Comparison of ENCODE assay signal across 8 cellular contexts in genomic region chr4:37891221-37892159, GRCh38. TPM values are rescaled to one million over a fixed set of nuclear protein-coding genes. Genes with fewer than 3 reads are reported as not detected.
A peak's percentile ranks its signal among the peaks of the same experiment; 100 is the strongest.
DNase-seq lines count a peak whose midpoint lies in the region; ATAC-seq and TF ChIP-seq lines count a peak whose summit lies in the region.

No MANE protein-coding gene starts in this region.

- peak; percentile 54 for ATAC-seq in GM21529 (IDR thresholded peaks at IDR 0.05; ENCODE audit: unreplicated experiment)

- TF ChIP-seq RAD21 in Ishikawa (IDR thresholded peaks at IDR 0.05; ENCODE audit: low read depth) = no peak

- H3K27ac ChIP-seq in mesodermal cell (ENCODE audit: low read depth, low read length, severe bottlenecking) = no peak overlapping the region

- H3K27me3 Mint-ChIP-seq in dendritic cell treated with granulocyte-macrophage colony-stimulating factor and Interleukin-4, amounts not matched to agents 40 ng/mL and 50 ng/mL, for 4 days = peaks cover 13% of the 10 kb centered on the region

- 1 to 4% methylated on average over 22 to 35 of the region's 55 CpGs for WGBS in mesodermal cell (ENCODE audit: insufficient coverage in 2 of 2), 2 experiments

- no peaks in the 10 kb centered on the region for H3K4me1 ChIP-seq in mesodermal cell (ENCODE audit: control insufficient read depth, insufficient read depth, low read length, poor library complexity, severe bottlenecking)

- DNase-seq in G401 (ENCODE audit: low spot score) = peak; percentile 24
- DNase-seq in activated CD4-positive, alpha-beta T cell treated with anti-CD3 and anti-CD28 coated beads for 1 hour = peak; percentile 38
- peak; percentile 16 to 32 for DNase-seq in stimulated activated CD8-positive, alpha-beta memory T cell treated with anti-CD3 and anti-CD28 coated beads, Interleukin-2, amount 100 ng/mL, for 1 hour (ENCODE audit: low read depth in 2 of 2)
- no peak for DNase-seq in COLO829 (ENCODE audit: low spot score)

- peak overlapping the region; percentile 74 for H3K4me3 Mint-ChIP-seq in dendritic cell treated with granulocyte-macrophage colony-stimulating factor and Interleukin-4, amounts not matched to agents 40 ng/mL and 50 ng/mL, for 4 days

- intact Hi-C loops in dendritic cell treated with granulocyte-macrophage colony-stimulating factor and Interleukin-4, amounts not matched to agents 40 ng/mL and 50 ng/mL, for 4 days (cut with micrococcal nuclease) = loop anchor here (10.0 kb wide), 1 partner anchor 67 kb away; the partner anchor contains the start of gene PGM2

- H3K36me3 Mint-ChIP-seq in dendritic cell treated with granulocyte-macrophage colony-stimulating factor and Interleukin-4, amounts not matched to agents 40 ng/mL and 50 ng/mL, for 4 days (ENCODE audit: low read depth) = no peaks in the 10 kb centered on the region

- in situ Hi-C loops in G401 (cut with HindIII; ENCODE audit: low sequenced_read_pairs) = no loop called here

- H3K27ac Mint-ChIP-seq in dendritic cell treated with granulocyte-macrophage colony-stimulating factor and Interleukin-4, amounts not matched to agents 40 ng/mL and 50 ng/mL, for 4 days = peak overlapping the region; percentile 60

- H3K36me3 ChIP-seq in mesodermal cell (ENCODE audit: control insufficient read depth, insufficient read depth, low read length) = no peaks in the 10 kb centered on the region

- H3K4me3 ChIP-seq in mesodermal cell (ENCODE audit: extremely low read depth, insufficient read depth, low read length, poor library complexity, severe bottlenecking) = peak overlapping the region; percentile 39

- no peaks in the 10 kb centered on the region for H3K9me3 Mint-ChIP-seq in dendritic cell treated with granulocyte-macrophage colony-stimulating factor and Interleukin-4, amounts not matched to agents 40 ng/mL and 50 ng/mL, for 4 days

- H3K4me1 Mint-ChIP-seq in dendritic cell treated with granulocyte-macrophage colony-stimulating factor and Interleukin-4, amounts not matched to agents 40 ng/mL and 50 ng/mL, for 4 days (ENCODE audit: low read depth) = peaks cover 40% of the 10 kb centered on the region

- TF ChIP-seq EP300 in Ishikawa (IDR thresholded peaks at IDR 0.05; ENCODE audit: borderline replicate concordance) = no peak

- no peaks in the 10 kb centered on the region for H3K9me3 ChIP-seq in mesodermal cell (ENCODE audit: control insufficient read depth, low read length)

TF ChIP-seq in Ishikawa, 13 proteins besides CTCF, POLR2A, EP300 and RAD21:
- TF ChIP-seq TEAD4 (IDR thresholded peaks at IDR 0.05) (no peak), ZBTB7A (IDR thresholded peaks at IDR 0.05; ENCODE audit: low read depth) (peak; percentile 62; the same call in 1 of the 2 replicates), NFIC (IDR thresholded peaks at IDR 0.05) (no peak), FOXM1 (IDR thresholded peaks at IDR 0.05; ENCODE audit: borderline replicate concordance, low read depth) (no peak), YY1 (IDR thresholded peaks at IDR 0.05; ENCODE audit: low read depth) (no peak), REST (IDR thresholded peaks at IDR 0.05; ENCODE audit: low read depth) (no peak), EGR1 (IDR thresholded peaks at IDR 0.05) (no peak), CEBPB (IDR thresholded peaks at IDR 0.05) (no peak), MAX (IDR thresholded peaks at IDR 0.05) (no peak)

RNA-seq across cellular contexts. Expression of gene TBC1D1, which starts 0.6 kb away (rescaled TPM):
- 53.3 and 85.5 TPM in 2 replicates for total RNA-seq in G401 (2014; rRNA removed; shearing (Covaris generic))
- 107 TPM for polyA plus RNA-seq in mesodermal cell (2013, experiment 1 of 2)
- 111 TPM for polyA plus RNA-seq in mesodermal cell (2013, experiment 2 of 2)
